9 cellular contexts compared by ENCODE assay signal in genomic region chr1:27418326-27418761, GRCh38. TPM values are rescaled to one million over a fixed set of nuclear protein-coding genes. Genes with fewer than 3 reads are reported as not detected.
A peak's percentile ranks its signal among the peaks of the same experiment; 100 is the strongest.
DNase-seq lines count a peak whose midpoint lies in the region; ATAC-seq and TF ChIP-seq lines count a peak whose summit lies in the region.
"Had no signal": no experiment of that assay in that cellular context is flagged by ENCODE, and none has a peak within 500 bp of the region (broad histone marks: within the 10 kb centered on the region; RNA-seq: fewer than 3 reads in every experiment).

No MANE protein-coding gene starts in this region.

- POLR2A ChIA-PET in GM10248 (lab: Yijun Ruan, JAX): no interaction called here

- H3K4me3 ChIP-seq in ectodermal cell (ENCODE audit: insufficient read depth, low read depth, low read length): no peak overlapping the region

- peaks cover 22% of the 10 kb centered on the region for H3K4me1 Mint-ChIP-seq in mesothelial cell of epicardium
- peaks cover 60% of the 10 kb centered on the region for H3K4me1 Mint-ChIP-seq in stimulated activated naive CD8-positive, alpha-beta T cell treated with anti-CD3 and anti-CD28 coated beads, Interleukin-15, Interleukin-2, amounts not matched to agents 100 ng/mL and 50 ng/mL, for 24 hours (ENCODE audit: low read depth)

- peak; percentile 78 for ATAC-seq in HG02798 (IDR thresholded peaks at IDR 0.05; ENCODE audit: poor library complexity, unreplicated experiment)

- no peaks in the 10 kb centered on the region for H3K9me3 ChIP-seq in ectodermal cell (ENCODE audit: control insufficient read depth, low read length)

- H3K4me1 ChIP-seq in ectodermal cell (ENCODE audit: control insufficient read depth, insufficient read depth, low read length): peaks cover 17% of the 10 kb centered on the region

- H3K36me3 Mint-ChIP-seq in mesothelial cell of epicardium: peaks cover 22% of the 10 kb centered on the region
- peaks cover 62% of the 10 kb centered on the region for H3K36me3 Mint-ChIP-seq in stimulated activated naive CD8-positive, alpha-beta T cell treated with anti-CD3 and anti-CD28 coated beads, Interleukin-15, Interleukin-2, amounts not matched to agents 100 ng/mL and 50 ng/mL, for 24 hours (ENCODE audit: low read depth)

- no peak overlapping the region for H3K4me3 Mint-ChIP-seq in mesothelial cell of epicardium
- peak overlapping the region; percentile 37 for H3K4me3 Mint-ChIP-seq in stimulated activated naive CD8-positive, alpha-beta T cell treated with anti-CD3 and anti-CD28 coated beads, Interleukin-15, Interleukin-2, amounts not matched to agents 100 ng/mL and 50 ng/mL, for 24 hours

- H3K9me3 Mint-ChIP-seq in mesothelial cell of epicardium: no peaks in the 10 kb centered on the region
- no peaks in the 10 kb centered on the region for H3K9me3 Mint-ChIP-seq in stimulated activated naive CD8-positive, alpha-beta T cell treated with anti-CD3 and anti-CD28 coated beads, Interleukin-15, Interleukin-2, amounts not matched to agents 100 ng/mL and 50 ng/mL, for 24 hours

- CTCF ChIA-PET in GM10248 (lab: Yijun Ruan, JAX): interaction anchor here (1.0 to 1.9 kb wide), 11 partner anchors 11 to 245 kb away, joined by 3 to 8 read pairs (median 4); partner anchors contain the start of gene AHDC1

- H3K27me3 Mint-ChIP-seq in mesothelial cell of epicardium (ENCODE audit: low read depth): no peaks in the 10 kb centered on the region
- no peaks in the 10 kb centered on the region for H3K27me3 Mint-ChIP-seq in stimulated activated naive CD8-positive, alpha-beta T cell treated with anti-CD3 and anti-CD28 coated beads, Interleukin-15, Interleukin-2, amounts not matched to agents 100 ng/mL and 50 ng/mL, for 24 hours

- peaks cover 9% of the 10 kb centered on the region for H3K36me3 ChIP-seq in ectodermal cell (ENCODE audit: control insufficient read depth, insufficient read depth, low read length)

- peak overlapping the region; percentile 30 for H3K27ac ChIP-seq in ectodermal cell (ENCODE audit: insufficient read depth, low read depth, low read length, poor library complexity, severe bottlenecking)

- H3K27ac Mint-ChIP-seq in mesothelial cell of epicardium: peak overlapping the region; percentile 95
- H3K27ac Mint-ChIP-seq in stimulated activated naive CD8-positive, alpha-beta T cell treated with anti-CD3 and anti-CD28 coated beads, Interleukin-15, Interleukin-2, amounts not matched to agents 100 ng/mL and 50 ng/mL, for 24 hours: peak overlapping the region; percentile 84

- H3K27me3 ChIP-seq in ectodermal cell (ENCODE audit: control insufficient read depth, insufficient read depth, low read length, poor library complexity, severe bottlenecking): no peaks in the 10 kb centered on the region

- DNase-seq in GM10248 (ENCODE audit: extremely low spot score) (peak; percentile 83), T1000 (lab: John Stamatoyannopoulos, UW) (peak; percentile 58), mesothelial cell of epicardium (ENCODE audit: low spot score in 2 of 2, unreplicated experiment in 2 of 2) (no peak), LoVo (ENCODE audit: low spot score) (no peak), NK-92 (lab: John Stamatoyannopoulos, UW; ENCODE audit: unreplicated experiment) (no peak)

- 40 to 41% methylated on average over 8 of the region's 8 CpGs for whole genome bisulfite sequencing in ectodermal cell, 2 experiments

- TF ChIP-seq CTCF in GM10248 (IDR thresholded peaks at IDR 0.05; ENCODE audit: control extremely low read depth, extremely low read depth, low read depth, missing control alignments) (no peak), mesothelial cell of epicardium (IDR thresholded peaks at IDR 0.05; ENCODE audit: unreplicated experiment) (no peak)

RNA-seq across cellular contexts. Expression of gene GPR3, which starts 25.9 kb away (rescaled TPM):
- 5.3 TPM for polyA plus RNA-seq in ectodermal cell (2013, experiment 1 of 4)
- 5.1 TPM for polyA plus RNA-seq in ectodermal cell (2013, experiment 2 of 4)
- 4.2 TPM for polyA plus RNA-seq in ectodermal cell (2013, experiment 3 of 4)
- 4.3 TPM for polyA plus RNA-seq in ectodermal cell (2013, experiment 4 of 4)
- total RNA-seq in mesothelial cell of epicardium: 1.7 to 2.3 TPM (median 1.7 TPM) in 3 replicates

RNA-seq across cellular contexts. Expression of gene CD164L2, which starts 35.2 kb away (rescaled TPM):
- polyA plus RNA-seq in ectodermal cell (2013, experiment 1 of 4): 2.0 TPM
- 1.8 TPM for polyA plus RNA-seq in ectodermal cell (2013, experiment 2 of 4)
- 1.7 TPM for polyA plus RNA-seq in ectodermal cell (2013, experiment 3 of 4)
- 2.7 TPM for polyA plus RNA-seq in ectodermal cell (2013, experiment 4 of 4)
- total RNA-seq in mesothelial cell of epicardium: 0.45 to 1.3 TPM (median 0.61 TPM) in 3 replicates
- total RNA-seq: T-helper 2 cell treated with Interferon-gamma antibody and Interleukin-4, amounts not matched to agents 100 ng/mL and 5 ng/mL, for 36 hours had no signal

RNA-seq across cellular contexts. Expression of gene FCN3, which starts 43.7 kb away (rescaled TPM):
- not detected for polyA plus RNA-seq in ectodermal cell (2013, experiment 1 of 4)
- polyA plus RNA-seq in ectodermal cell (2013, experiment 2 of 4): not detected
- 0.37 TPM for polyA plus RNA-seq in ectodermal cell (2013, experiment 3 of 4)
- not detected for polyA plus RNA-seq in ectodermal cell (2013, experiment 4 of 4)
- total RNA-seq in mesothelial cell of epicardium: 0.22 to 0.24 TPM in 2 of 3 replicates, not detected in the other
- total RNA-seq: T-helper 2 cell treated with Interferon-gamma antibody and Interleukin-4, amounts not matched to agents 100 ng/mL and 5 ng/mL, for 36 hours had no signal

RNA-seq across cellular contexts. Expression of gene MAP3K6, which starts 51.6 kb away (rescaled TPM):
- 27.7 TPM for polyA plus RNA-seq in ectodermal cell (2013, experiment 1 of 4)
- polyA plus RNA-seq in ectodermal cell (2013, experiment 2 of 4): 27.2 TPM
- 20.3 TPM for polyA plus RNA-seq in ectodermal cell (2013, experiment 3 of 4)
- polyA plus RNA-seq in ectodermal cell (2013, experiment 4 of 4): 22.7 TPM
- 10.3 to 13.7 TPM (median 11.8 TPM) in 3 replicates for total RNA-seq in mesothelial cell of epicardium

Comparison
In these comparisons a context has a peak if more than half of its experiments do, and no peak if none do; other contexts are left out.
1. DNase-seq: peak in GM10248 (single experiment) and T1000 (single experiment); none in mesothelial cell of epicardium (0 of 2), LoVo (single experiment) and NK-92 (single experiment).